ENCODE assay signal across 14 cellular contexts in genomic region chr3:48596157-48596556, GRCh38. TPM values are rescaled to one million over a fixed set of nuclear protein-coding genes. Genes with fewer than 3 reads are reported as not detected.
A peak's percentile ranks its signal among the peaks of the same experiment; 100 is the strongest.
DNase-seq lines count a peak whose midpoint lies in the region; ATAC-seq and TF ChIP-seq lines count a peak whose summit lies in the region.
"Had no signal": no experiment of that assay in that cellular context is flagged by ENCODE, and none has a peak within 500 bp of the region (broad histone marks: within the 10 kb centered on the region; RNA-seq: fewer than 3 reads in every experiment).

No MANE protein-coding gene starts in this region.

- H3K9me3 ChIP-seq in NT2/D1 (ENCODE audit: insufficient read depth, low read length) (no peaks in the 10 kb centered on the region), endodermal cell (ENCODE audit: control insufficient read depth, low read length) (no peaks in the 10 kb centered on the region), OCI-LY7 (ENCODE audit: low read length) (no peaks in the 10 kb centered on the region)
- H3K9me3 ChIP-seq: HAP-1 had no signal

- no peak overlapping the region for H3K4me3 ChIP-seq in NT2/D1 (ENCODE audit: insufficient read length, low read depth)
- no peak overlapping the region for H3K4me3 ChIP-seq in endodermal cell (ENCODE audit: low read length)
- H3K4me3 ChIP-seq in OCI-LY7 (ENCODE audit: low read depth, low read length, poor library complexity, severe bottlenecking), result no peak overlapping the region
- H3K4me3 ChIP-seq: HAP-1 had no signal

- H3K9ac ChIP-seq in NT2/D1 (ENCODE audit: insufficient read length, low read depth), result peak overlapping the region; percentile 58
- H3K9ac ChIP-seq in endodermal cell (ENCODE audit: extremely low read depth, low read length, poor library complexity, severe bottlenecking), result no peak overlapping the region

- intact Hi-C loops in OCI-LY7 (cut with micrococcal nuclease; ENCODE audit: unreplicated experiment), result no loop called here

- POLR2A ChIA-PET in OCI-LY7 (lab: Charles Lee), result no interaction called here

- H3K27me3 ChIP-seq in NT2/D1 (ENCODE audit: insufficient read depth, insufficient read length), result no peaks in the 10 kb centered on the region
- peaks cover 17% of the 10 kb centered on the region for H3K27me3 ChIP-seq in endodermal cell (ENCODE audit: control insufficient read depth, insufficient read depth, low read length, poor library complexity, severe bottlenecking)

- H3K4me3 Mint-ChIP-seq in endodermal cell (no peak overlapping the region), neural crest cell (peak overlapping the region; percentile 57)
- H3K4me3 Mint-ChIP-seq: immature natural killer cell; T-helper 1 cell treated with Interleukin-12 subunit alpha and Interleukin-12 subunit beta and Interleukin-4 antibody, amounts not matched to agents 30 μg/mL and 1 μg/mL, for 36 hours had no signal

- no peak overlapping the region for H3K27ac ChIP-seq in endodermal cell (ENCODE audit: low read depth, low read length)
- H3K27ac ChIP-seq in OCI-LY7 (ENCODE audit: low read depth, low read length, poor library complexity, severe bottlenecking), result no peak overlapping the region

- DNase-seq in 8988T (peak; percentile 40), NT2/D1 (ENCODE audit: low read depth, low spot score) (no peak), endodermal cell (peak; percentile 58), neural crest cell (ENCODE audit: low read depth, low spot score) (no peak), OCI-LY7 (ENCODE audit: low spot score) (no peak)
- no peak for DNase-seq in stimulated activated CD4-positive, alpha-beta T cell treated with anti-CD3 and anti-CD28 coated beads, Interleukin-12 subunit alpha, Interleukin-12 subunit beta, amount 100 ng/mL, for 4 hours
- DNase-seq in effector CD4-positive, alpha-beta T cell, result no peak
- DNase-seq: activated effector memory CD4-positive, alpha-beta T cell treated with Interleukin-2 at 50 U/mL for 16 hours; DMS79 treated with DMSO at 0.1 percent for 48 hours; immature natural killer cell; NCI-H187 had no signal

- no peaks in the 10 kb centered on the region for H3K79me2 ChIP-seq in OCI-LY7 (ENCODE audit: insufficient read depth, low read depth, low read length)

- H3K9me2 ChIP-seq in OCI-LY7 (ENCODE audit: insufficient read depth, low read length), result no peaks in the 10 kb centered on the region

- H3K36me3 Mint-ChIP-seq in endodermal cell (ENCODE audit: low read depth) (peaks cover 33% of the 10 kb centered on the region), neural crest cell (ENCODE audit: low read depth) (peaks cover 7% of the 10 kb centered on the region)

- no peaks in the 10 kb centered on the region for H3K9me3 Mint-ChIP-seq in endodermal cell
- no peaks in the 10 kb centered on the region for H3K9me3 Mint-ChIP-seq in neural crest cell
- H3K9me3 Mint-ChIP-seq: immature natural killer cell; T-helper 1 cell treated with Interleukin-12 subunit alpha and Interleukin-12 subunit beta and Interleukin-4 antibody, amounts not matched to agents 30 μg/mL and 1 μg/mL, for 36 hours had no signal

- no peak for ATAC-seq in GM21619 (IDR thresholded peaks at IDR 0.05; ENCODE audit: unreplicated experiment)

- H3K27me3 Mint-ChIP-seq in endodermal cell (ENCODE audit: insufficient read depth) (peaks cover 9% of the 10 kb centered on the region), neural crest cell (ENCODE audit: low read depth) (peaks cover 2% of the 10 kb centered on the region)

- no peak for TF ChIP-seq CTCF in endodermal cell (conservative IDR thresholded peaks at IDR 0.05)
- TF ChIP-seq CTCF in neural crest cell (conservative IDR thresholded peaks at IDR 0.05), result no peak
- no peak for TF ChIP-seq CTCF in OCI-LY7 (conservative IDR thresholded peaks at IDR 0.05; ENCODE audit: low read length)

- no peak overlapping the region for H3K4me2 ChIP-seq in OCI-LY7 (ENCODE audit: low read length)

- no peaks in the 10 kb centered on the region for H4K20me1 ChIP-seq in OCI-LY7 (ENCODE audit: insufficient read depth, low read length)

- H2AFZ ChIP-seq in OCI-LY7 (ENCODE audit: low read length), result no peak overlapping the region

- H3K4me1 ChIP-seq in NT2/D1 (ENCODE audit: insufficient read depth, insufficient read length) (peaks cover 52% of the 10 kb centered on the region), endodermal cell (ENCODE audit: control insufficient read depth, insufficient read depth, low read length) (no peaks in the 10 kb centered on the region), OCI-LY7 (ENCODE audit: insufficient read depth, low read length, poor library complexity, severe bottlenecking) (no peaks in the 10 kb centered on the region)
- H3K4me1 ChIP-seq: HAP-1 had no signal

- 79 to 87% methylated on average over 3 to 5 of the region's 5 CpGs for WGBS in endodermal cell (ENCODE audit: insufficient coverage in 1 of 2, insufficient read length in 1 of 2), 2 experiments

- H3K27ac Mint-ChIP-seq in endodermal cell, result no peak overlapping the region
- H3K27ac Mint-ChIP-seq in neural crest cell (ENCODE audit: unreplicated experiment), result peak overlapping the region; percentile 8
- H3K27ac Mint-ChIP-seq: immature natural killer cell; T-helper 1 cell treated with Interleukin-12 subunit alpha and Interleukin-12 subunit beta and Interleukin-4 antibody, amounts not matched to agents 30 μg/mL and 1 μg/mL, for 36 hours had no signal

- no TSS peak for BruUV-seq in OCI-LY7 (replicated peaks; lab: Mats Ljungman, UMichigan)

- H3K36me3 ChIP-seq in NT2/D1 (ENCODE audit: insufficient read depth, insufficient read length, low read length), result peaks cover 76% of the 10 kb centered on the region
- H3K36me3 ChIP-seq in endodermal cell (ENCODE audit: control insufficient read depth, insufficient read depth, low read length), result peaks cover 26% of the 10 kb centered on the region
- peaks cover 40% of the 10 kb centered on the region for H3K36me3 ChIP-seq in OCI-LY7 (ENCODE audit: insufficient read depth, low read length)

- peaks cover 13% of the 10 kb centered on the region for H3K4me1 Mint-ChIP-seq in endodermal cell
- H3K4me1 Mint-ChIP-seq in neural crest cell, result peaks cover 17% of the 10 kb centered on the region
- H3K4me1 Mint-ChIP-seq: immature natural killer cell had no signal

- CTCF ChIA-PET in OCI-LY7 (lab: Charles Lee; ENCODE audit: unreplicated experiment), result no interaction called here

RNA-seq across cellular contexts. Expression of gene COL7A1, which starts 1.0 kb away (rescaled TPM):
- 10 to 100 TPM; 15.7 to 16.6 TPM for total RNA-seq in endodermal cell
- 18.7 TPM for polyA plus RNA-seq in endodermal cell (2013, experiment 1 of 2)
- 24.0 TPM for polyA plus RNA-seq in endodermal cell (2013, experiment 2 of 2)
- total RNA-seq in neural crest cell, result 28.4 and 28.7 TPM in 2 replicates
- total RNA-seq in OCI-LY7 (2014; rRNA removed; shearing (Covaris generic)), result 4.1 and 7.9 TPM in 2 replicates
- 7.0 and 10.8 TPM in 2 replicates for total RNA-seq in OCI-LY7 (2022)
- polyA plus RNA-seq: immature natural killer cell had no signal

RNA-seq across cellular contexts. Expression of gene UQCRC1, which starts 13.3 kb away (rescaled TPM):
- total RNA-seq in endodermal cell (100 to 1,000 TPM; 231 to 289 TPM), neural crest cell (288 and 297 TPM in 2 replicates), OCI-LY7 (2022) (159 and 194 TPM in 2 replicates)
- polyA plus RNA-seq in endodermal cell (2013, experiment 1 of 2), result 272 TPM
- 265 TPM for polyA plus RNA-seq in endodermal cell (2013, experiment 2 of 2)
- total RNA-seq in OCI-LY7 (2014; rRNA removed; shearing (Covaris generic)), result 125 and 168 TPM in 2 replicates

RNA-seq across cellular contexts. Expression of gene TMEM89, which starts 25.4 kb away (rescaled TPM):
- total RNA-seq in endodermal cell (under 1 TPM in 1 of 2 donors, not detected in 1; 0.57 TPM), neural crest cell (0.51 and 0.66 TPM in 2 replicates), OCI-LY7 (2022) (1.6 TPM in 1 of 2 replicates, not detected in the other)
- 0.39 TPM for polyA plus RNA-seq in endodermal cell (2013, experiment 1 of 2)
- not detected for polyA plus RNA-seq in endodermal cell (2013, experiment 2 of 2)
- total RNA-seq in OCI-LY7 (2014; rRNA removed; shearing (Covaris generic)), result not detected in 2 replicates
- polyA plus RNA-seq: immature natural killer cell had no signal

RNA-seq across cellular contexts. Expression of gene UCN2, which starts 32.6 kb away (rescaled TPM):
- total RNA-seq in endodermal cell (not detected), neural crest cell (1.3 TPM in 2 replicates), OCI-LY7 (2022) (not detected in 2 replicates)
- polyA plus RNA-seq in endodermal cell (2013, experiment 1 of 2), result 0.36 TPM
- 0.54 TPM for polyA plus RNA-seq in endodermal cell (2013, experiment 2 of 2)
- total RNA-seq in OCI-LY7 (2014; rRNA removed; shearing (Covaris generic)), result 0.16 TPM in 1 of 2 replicates, not detected in the other
- polyA plus RNA-seq: immature natural killer cell had no signal

RNA-seq across cellular contexts. Expression of gene SLC26A6, which starts 39.1 kb away (rescaled TPM):
- 10 to 100 TPM; 65.1 to 75.6 TPM for total RNA-seq in endodermal cell
- polyA plus RNA-seq in endodermal cell (2013, experiment 1 of 2), result 45.7 TPM
- 41.3 TPM for polyA plus RNA-seq in endodermal cell (2013, experiment 2 of 2)
- total RNA-seq in neural crest cell, result 54.8 and 57.4 TPM in 2 replicates
- 28.4 and 42.1 TPM in 2 replicates for total RNA-seq in OCI-LY7 (2014; rRNA removed; shearing (Covaris generic))
- total RNA-seq in OCI-LY7 (2022), result 37.2 and 47.3 TPM in 2 replicates

Comparison
In these comparisons a context has a peak if more than half of its experiments do, and no peak if none do; other contexts are left out.
1. DNase-seq: peak in 8988T (single experiment) and endodermal cell (single experiment); none in NT2/D1 (single experiment), neural crest cell (single experiment), stimulated activated CD4-positive, alpha-beta T cell treated with anti-CD3 and anti-CD28 coated beads, Interleukin-12 subunit alpha, Interleukin-12 subunit beta, amount 100 ng/mL, for 4 hours (single experiment), OCI-LY7 (single experiment) and effector CD4-positive, alpha-beta T cell (single experiment).